1 cellular context compared by ENCODE assay signal in the genomic region with DNA sequence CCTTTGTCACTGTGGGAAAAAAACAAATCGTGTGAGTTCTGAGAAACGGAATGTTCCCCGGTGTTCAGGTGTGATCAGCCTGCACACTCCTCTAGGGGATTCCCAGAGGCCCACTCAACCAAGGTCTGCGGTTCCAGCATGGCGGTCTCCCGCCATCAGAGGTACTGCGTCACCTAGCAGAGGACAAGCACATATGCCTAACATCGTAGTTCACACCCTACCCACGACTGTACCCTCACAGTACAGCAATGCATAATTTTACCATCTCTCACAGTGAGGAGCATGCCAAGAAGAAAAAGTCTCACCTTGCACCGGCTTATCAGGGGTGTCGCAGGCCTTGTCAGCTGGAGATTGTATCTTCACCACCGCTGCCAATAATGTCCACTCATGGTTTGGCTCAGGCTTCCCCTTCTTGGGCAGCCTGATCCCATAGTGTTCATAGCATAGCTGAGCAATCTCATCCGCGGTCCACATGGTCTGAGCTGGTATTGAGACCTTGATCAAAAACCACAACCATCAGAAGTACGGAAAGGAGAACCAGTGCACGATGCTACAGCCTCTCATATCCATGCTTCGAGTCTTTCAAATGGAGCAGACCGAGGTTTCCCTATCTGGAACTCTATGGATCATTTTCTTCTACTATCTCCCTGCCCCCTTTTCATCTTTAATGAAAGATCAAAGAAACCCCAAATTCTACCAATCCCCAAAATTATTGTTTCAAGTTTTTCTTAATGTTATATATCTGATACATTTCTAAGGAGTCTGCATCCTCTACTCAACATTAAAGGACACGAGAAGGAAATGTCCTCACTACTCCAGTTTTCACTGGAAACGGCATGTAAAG.
TF ChIP-seq lines count a peak whose summit lies in the region.

No MANE protein-coding gene starts in this region.

TF ChIP-seq in IMR-90, 13 proteins besides CTCF, POLR2A, EP300 and RAD21:
- no peak for TF ChIP-seq ELK1 (IDR thresholded peaks at IDR 0.05; ENCODE audit: borderline replicate concordance, low read depth, low read length)
- TF ChIP-seq CHD1 (IDR thresholded peaks at IDR 0.05; ENCODE audit: low read depth, low read length) = no peak
- no peak for TF ChIP-seq NFE2L2 (IDR thresholded peaks at IDR 0.05; ENCODE audit: low read depth, low read length)
- TF ChIP-seq FOS (IDR thresholded peaks at IDR 0.05; ENCODE audit: low read depth, low read length) = no peak
